Comparison of ENCODE assay signal across 15 cellular contexts in genomic region chr9:97570899-97571298, GRCh38.
DNase-seq lines count a peak whose midpoint lies in the region; ATAC-seq, FAIRE-seq and TF ChIP-seq lines count a peak whose summit lies in the region.
"Had no signal": no experiment of that assay in that cellular context is flagged by ENCODE, and none has a peak within 500 bp of the region (broad histone marks: within the 10 kb centered on the region; RNA-seq: fewer than 3 reads in every experiment).

No MANE protein-coding gene starts in this region.

- intact Hi-C loops in adrenal gland (cut with DNase I) (no loop called here), Right ventricle myocardium superior (cut with DNase I) (no loop called here)

- TF ChIP-seq POLR2A in adrenal gland (IDR thresholded peaks at IDR 0.05) = no peak

- peak; percentile 93 for ATAC-seq in Right ventricle myocardium superior (ENCODE audit: poor library complexity)
- no peak for ATAC-seq in GM18861 (IDR thresholded peaks at IDR 0.05; ENCODE audit: unreplicated experiment)

- peaks cover 17 to 25% of the 10 kb centered on the region in 2 donors for H3K4me1 ChIP-seq in adrenal gland (replicated peaks in 1 of 2)
- H3K4me1 ChIP-seq: SJSA1 had no signal

- H3K36me3 ChIP-seq in adrenal gland (replicated peaks in 1 of 2) = peaks cover 0 to 49% of the 10 kb centered on the region in 2 donors
- H3K36me3 ChIP-seq: SJSA1 had no signal

- H3K9me3 ChIP-seq in adrenal gland (replicated peaks in 1 of 3) = no peaks in the 10 kb centered on the region
- H3K9me3 ChIP-seq: SJSA1, upper lobe of left lung had no signal

- H3K27ac ChIP-seq in adrenal gland = peak overlapping the region in 3 of 5 donors; percentile 40 to 72 (median 51)
- H3K27ac ChIP-seq: SJSA1, upper lobe of left lung had no signal

- 88 to 100% (median 91%) methylated on average over 1 to 6 of the region's 6 CpGs for WGBS in adrenal gland, 4 donors

- H3K4me3 ChIP-seq in adrenal gland = no peak overlapping the region
- H3K4me3 ChIP-seq: SJSA1, upper lobe of left lung had no signal

- FAIRE-seq in D721Med (lab: Jason Lieb, UNC) = no peak

- TF ChIP-seq CTCF in adrenal gland (IDR thresholded peaks at IDR 0.05) = no peak
- TF ChIP-seq CTCF in D721Med (IDR thresholded peaks at IDR 0.05; ENCODE audit: insufficient read depth, missing control alignments) = no peak

- peak in 12 of 14 donors; percentile 21 to 91 (median 50) for DNase-seq in C1 segment of cervical spinal cord (lab: John Stamatoyannopoulos, UW)
- peak in 6 of 7 donors; percentile 79 to 89 (median 84) for DNase-seq in adrenal gland
- DNase-seq in Right ventricle myocardium superior = peak; percentile 90
- DNase-seq in occipital lobe (lab: John Stamatoyannopoulos, UW) = peak; percentile 26
- DNase-seq in D721Med (ENCODE audit: insufficient read length, low spot score) = no peak
- DNase-seq in COLO829 (ENCODE audit: low spot score) = no peak
- DNase-seq in HuH-7 (ENCODE audit: low spot score) = no peak
- DNase-seq: DMS79; mesendoderm; NCI-H1436; NK-92 treated with Interleukin-12 subunit alpha and Interleukin-12 subunit beta, amount 100 ng/mL, for 24 hours; stimulated activated CD8-positive, alpha-beta memory T cell treated with anti-CD3 and anti-CD28 coated beads, Interleukin-4, amount 100 ng/mL, for 48 hours had no signal

- H3K27me3 ChIP-seq in adrenal gland = no peaks in the 10 kb centered on the region
- H3K27me3 ChIP-seq: upper lobe of left lung had no signal

Comparison
In these comparisons a context has a peak if more than half of its experiments do, and no peak if none do; other contexts are left out.
1. DNase-seq: peak in C1 segment of cervical spinal cord (12 of 14), adrenal gland (6 of 7), Right ventricle myocardium superior (single experiment) and occipital lobe (single experiment); none in D721Med (single experiment), COLO829 (single experiment) and HuH-7 (single experiment).